ENCODE assay signal across 20 cellular contexts in the genomic region with DNA sequence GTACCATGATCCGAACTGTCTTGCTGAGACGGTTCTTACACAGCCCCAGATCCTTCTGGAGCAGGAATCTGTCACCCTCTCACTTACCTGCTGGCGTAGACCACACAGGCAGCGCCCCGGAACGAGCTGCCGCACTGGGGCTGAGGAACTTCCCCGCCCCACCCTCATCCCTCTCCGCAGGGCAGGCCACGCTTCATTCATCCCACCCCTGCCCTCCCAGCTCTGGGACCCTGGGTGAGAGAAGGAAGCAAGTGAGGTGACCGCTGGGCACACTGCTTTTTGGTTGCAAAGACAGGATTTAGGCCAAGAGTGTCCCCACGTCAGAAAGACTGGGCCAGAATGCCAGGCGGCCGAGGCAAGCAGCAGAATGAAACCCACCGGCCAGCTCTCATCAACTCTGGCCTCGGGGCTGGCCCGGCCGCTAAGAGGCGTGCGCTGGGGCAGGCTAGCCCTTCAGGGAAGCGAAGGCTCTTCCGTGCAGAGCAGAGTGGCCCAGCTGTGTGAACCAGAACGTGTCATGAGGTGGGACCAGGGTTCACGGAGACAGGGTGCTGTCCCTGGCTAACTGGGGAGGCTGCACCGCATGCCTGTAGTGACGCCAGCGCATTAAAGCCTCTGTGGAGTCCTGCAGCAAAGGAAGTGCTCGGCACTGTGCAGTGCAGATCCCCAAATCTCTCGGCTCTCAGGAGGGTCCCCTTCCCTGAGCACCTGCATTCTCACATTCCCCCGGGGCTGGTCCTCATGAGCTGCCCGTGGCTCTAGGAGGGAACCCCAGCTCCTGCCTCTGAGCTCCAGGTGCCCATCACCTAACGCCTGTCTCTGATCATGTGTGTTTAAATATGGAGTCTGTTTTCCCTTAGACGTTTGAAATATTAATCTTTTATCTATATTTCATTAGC.
"Had no signal": no experiment of that assay in that cellular context is flagged by ENCODE, and none has a peak within 500 bp of the region (broad histone marks: within the 10 kb centered on the region; RNA-seq: fewer than 3 reads in every experiment).

No MANE protein-coding gene starts in this region.

- DNase-seq: activated CD4-positive, alpha-beta memory T cell treated with anti-CD3 and anti-CD28 coated beads, Interleukin-2, amount 10 ng/mL, durations not matched to agents 7 days and 5 days; activated CD4-positive, alpha-beta T cell treated with anti-CD3 and anti-CD28 coated beads for 48 hours; activated CD4-positive, CD25-positive, alpha-beta regulatory T cell; activated CD8-positive, alpha-beta memory T cell treated with anti-CD3 and anti-CD28 coated beads, Interleukin-2, amount 10 ng/mL, durations not matched to agents 7 days and 5 days; effector CD8-positive, alpha-beta T cell; esophagus squamous epithelium; kidney glomerular epithelial cell; nephron progenitor cell; small intestine; stimulated activated CD4-positive, alpha-beta T cell treated with anti-CD3 and anti-CD28 coated beads, Interleukin-4, amount 100 ng/mL, for 1 hour; T-helper 1 cell; T-helper 9 cell had no signal

- H3K27me3 Mint-ChIP-seq: activated CD4-positive, alpha-beta memory T cell treated with anti-CD3 and anti-CD28 coated beads, Interleukin-2, amount 10 ng/mL, durations not matched to agents 7 days and 5 days; activated CD8-positive, alpha-beta memory T cell treated with anti-CD3 and anti-CD28 coated beads, Interleukin-2, amount 10 ng/mL, durations not matched to agents 7 days and 5 days; activated naive CD4-positive, alpha-beta T cell treated with anti-CD3 and anti-CD28 coated beads, Interleukin-2, amount 10 ng/mL, durations not matched to agents 7 days and 5 days; activated T-helper 17 cell treated with anti-CD3 and anti-CD28 coated beads, Interleukin-2, amount 50 U/mL, for 72 hours had no signal

- H3K27me3 ChIP-seq: breast epithelium, esophagus squamous epithelium, heart right ventricle had no signal

- H3K9me3 Mint-ChIP-seq: activated CD4-positive, alpha-beta memory T cell treated with anti-CD3 and anti-CD28 coated beads, Interleukin-2, amount 10 ng/mL, durations not matched to agents 7 days and 5 days; activated naive CD4-positive, alpha-beta T cell treated with anti-CD3 and anti-CD28 coated beads, Interleukin-2, amount 10 ng/mL, durations not matched to agents 7 days and 5 days; activated T-helper 17 cell treated with anti-CD3 and anti-CD28 coated beads, Interleukin-2, amount 50 U/mL, for 72 hours; nephron progenitor cell had no signal

- H3K27ac Mint-ChIP-seq: activated CD4-positive, alpha-beta memory T cell treated with anti-CD3 and anti-CD28 coated beads, Interleukin-2, amount 10 ng/mL, durations not matched to agents 7 days and 5 days; activated CD8-positive, alpha-beta memory T cell treated with anti-CD3 and anti-CD28 coated beads, Interleukin-2, amount 10 ng/mL, durations not matched to agents 7 days and 5 days; activated naive CD4-positive, alpha-beta T cell treated with anti-CD3 and anti-CD28 coated beads, Interleukin-2, amount 10 ng/mL, durations not matched to agents 7 days and 5 days; nephron progenitor cell had no signal

- ATAC-seq: activated CD8-positive, alpha-beta memory T cell treated with anti-CD3 and anti-CD28 coated beads, Interleukin-2, amount 10 ng/mL, durations not matched to agents 7 days and 5 days; activated T-helper 17 cell treated with anti-CD3 and anti-CD28 coated beads, Interleukin-2, amount 50 U/mL, for 72 hours; heart right ventricle; psoas muscle; right cardiac atrium; SK-N-SH treated with all-trans-retinoic acid at 6 μM for 48 hours had no signal

- H3K4me3 ChIP-seq: breast epithelium, esophagus squamous epithelium, heart right ventricle, psoas muscle, thoracic aorta had no signal

- H3K9me3 ChIP-seq: breast epithelium, esophagus squamous epithelium, heart right ventricle, psoas muscle, thoracic aorta had no signal

- H3K4me1 Mint-ChIP-seq: activated T-helper 17 cell treated with anti-CD3 and anti-CD28 coated beads, Interleukin-2, amount 50 U/mL, for 72 hours had no signal

- H3K4me3 Mint-ChIP-seq: activated CD4-positive, alpha-beta memory T cell treated with anti-CD3 and anti-CD28 coated beads, Interleukin-2, amount 10 ng/mL, durations not matched to agents 7 days and 5 days; activated CD8-positive, alpha-beta memory T cell treated with anti-CD3 and anti-CD28 coated beads, Interleukin-2, amount 10 ng/mL, durations not matched to agents 7 days and 5 days; activated naive CD4-positive, alpha-beta T cell treated with anti-CD3 and anti-CD28 coated beads, Interleukin-2, amount 10 ng/mL, durations not matched to agents 7 days and 5 days; activated T-helper 17 cell treated with anti-CD3 and anti-CD28 coated beads, Interleukin-2, amount 50 U/mL, for 72 hours; nephron progenitor cell had no signal

- H3K27ac ChIP-seq: breast epithelium, esophagus squamous epithelium, heart right ventricle, psoas muscle, thoracic aorta had no signal
